8 cellular contexts compared by ENCODE assay signal in genomic region chr1:112359961-112360767, GRCh38. TPM values are rescaled to one million over a fixed set of nuclear protein-coding genes. Genes with fewer than 3 reads are reported as not detected.
DNase-seq lines count a peak whose midpoint lies in the region; ATAC-seq and TF ChIP-seq lines count a peak whose summit lies in the region.

No MANE protein-coding gene starts in this region.

- TF ChIP-seq RAD21 in SK-N-SH (IDR thresholded peaks at IDR 0.05; ENCODE audit: low read length) = no peak

- peaks cover 0 to 3% of the 10 kb centered on the region in 2 donors for H3K4me1 Mint-ChIP-seq in effector memory CD8-positive, alpha-beta T cell (ENCODE audit: low read depth in 2 of 2)

- TF ChIP-seq CTCF in SK-N-SH (IDR thresholded peaks at IDR 0.05) (no peak), fibroblast of pulmonary artery (IDR thresholded peaks at IDR 0.05; ENCODE audit: low read length, missing control alignments) (no peak)

- H4K20me1 ChIP-seq in SK-N-SH (ENCODE audit: insufficient read depth) = no peaks in the 10 kb centered on the region

- H3K4me3 Mint-ChIP-seq in effector memory CD8-positive, alpha-beta T cell = no peak overlapping the region

- CTCF ChIA-PET in SK-N-SH (lab: Yijun Ruan, JAX) = interaction anchor here (0.6 to 8.7 kb wide), 11 partner anchors 12 to 1619 kb away, joined by 3 to 110 read pairs (median 4); partner anchors contain the start of gene OLFML3

- ATAC-seq in effector memory CD8-positive, alpha-beta T cell (replicated peaks) = no peak

- H3K27me3 Mint-ChIP-seq in effector memory CD8-positive, alpha-beta T cell = peaks cover 51 to 78% of the 10 kb centered on the region in 2 donors

- H3K27me3 ChIP-seq in SK-N-SH (ENCODE audit: insufficient read depth) (peaks cover 11% of the 10 kb centered on the region; the same call in 1 of the 2 replicates), mucosa of stomach (ENCODE audit: control insufficient read depth, insufficient read depth, low read length) (no peaks in the 10 kb centered on the region)

- H3K79me2 ChIP-seq in SK-N-SH (ENCODE audit: insufficient read depth) = no peaks in the 10 kb centered on the region

- H3K36me3 Mint-ChIP-seq in effector memory CD8-positive, alpha-beta T cell (ENCODE audit: insufficient read depth) = peaks cover 3% of the 10 kb centered on the region

- H3K9ac ChIP-seq in SK-N-SH (no peak overlapping the region), mucosa of stomach (ENCODE audit: low read length) (peak overlapping the region; percentile 19)

- H3K9me3 ChIP-seq in SK-N-SH = no peaks in the 10 kb centered on the region
- H3K9me3 ChIP-seq in mucosa of stomach (ENCODE audit: control insufficient read depth, low read length) = no peaks in the 10 kb centered on the region

- H3F3A ChIP-seq in SK-N-SH (replicated peaks; ENCODE audit: insufficient read depth) = no peaks in the 10 kb centered on the region

- no peak overlapping the region for H3K4me2 ChIP-seq in SK-N-SH

- POLR2A ChIA-PET in SK-N-SH (lab: Yijun Ruan, JAX) = no interaction called here

- DNase-seq in SK-N-SH (no peak), fibroblast of pulmonary artery (ENCODE audit: low read depth) (peak; percentile 95), RPMI8226 (no peak), NCI-H2196 treated with DMSO at 0.1 percent for 48 hours (lab: John Stamatoyannopoulos, UW; ENCODE audit: unreplicated experiment) (no peak)
- DNase-seq in stimulated activated CD8-positive, alpha-beta memory T cell treated with anti-CD3 and anti-CD28 coated beads, Interleukin-4, amount 100 ng/mL, for 48 hours = no peak
- no peak for DNase-seq in effector memory CD8-positive, alpha-beta T cell

- peak overlapping the region; percentile 6; the same call in 1 of the 2 replicates for H2AFZ ChIP-seq in SK-N-SH (ENCODE audit: low read depth)

- H3K4me3 ChIP-seq in SK-N-SH (ENCODE audit: low read depth in 2 of 2, low read length in 1 of 2) = no peak overlapping the region
- H3K4me3 ChIP-seq in fibroblast of pulmonary artery (replicated peaks; ENCODE audit: low read depth, low read length) = peak overlapping the region; percentile 25
- H3K4me3 ChIP-seq in mucosa of stomach (ENCODE audit: low read length) = no peak overlapping the region
- peak overlapping the region; percentile 20 for H3K4me3 ChIP-seq in urinary bladder (ENCODE audit: low read depth, low read length)

- H3K36me3 ChIP-seq in SK-N-SH (replicated peaks in 1 of 2; ENCODE audit: control insufficient read depth in 1 of 2, insufficient read depth in 2 of 2, low read length in 1 of 2) (no peaks in the 10 kb centered on the region), mucosa of stomach (ENCODE audit: control insufficient read depth, insufficient read depth, low read length) (no peaks in the 10 kb centered on the region), urinary bladder (ENCODE audit: insufficient read depth) (no peaks in the 10 kb centered on the region)

- H3K27ac ChIP-seq in SK-N-SH (ENCODE audit: low read depth in 2 of 2, low read length in 1 of 2) = no peak overlapping the region
- H3K27ac ChIP-seq in urinary bladder (ENCODE audit: low read depth) = peak overlapping the region; percentile 43

- no peaks in the 10 kb centered on the region for H3K9me3 Mint-ChIP-seq in effector memory CD8-positive, alpha-beta T cell

- 58% methylated on average over 10 of the region's 11 CpGs for WGBS in SK-N-SH (ENCODE audit: low lambda C conversion rate)
- 38% methylated on average over 11 of the region's 11 CpGs for WGBS in urinary bladder

- H3K9me2 ChIP-seq in SK-N-SH = no peaks in the 10 kb centered on the region

- TF ChIP-seq EP300 in SK-N-SH (IDR thresholded peaks at IDR 0.05; ENCODE audit: borderline replicate concordance in 1 of 2, low read depth in 1 of 2, low read length in 1 of 2) = no peak

- no peaks in the 10 kb centered on the region for H3K4me1 ChIP-seq in SK-N-SH (ENCODE audit: control insufficient read depth in 1 of 2, insufficient read depth in 2 of 2, low read depth in 1 of 2, low read length in 1 of 2)
- H3K4me1 ChIP-seq in mucosa of stomach (ENCODE audit: control insufficient read depth, insufficient read depth, low read length) = peaks cover 14% of the 10 kb centered on the region
- H3K4me1 ChIP-seq in urinary bladder (ENCODE audit: insufficient read depth) = no peaks in the 10 kb centered on the region

- H3K27ac Mint-ChIP-seq in effector memory CD8-positive, alpha-beta T cell = no peak overlapping the region

TF ChIP-seq in SK-N-SH, 30 proteins besides CTCF, POLR2A, EP300 and RAD21:
- TF ChIP-seq, protein P1, sequence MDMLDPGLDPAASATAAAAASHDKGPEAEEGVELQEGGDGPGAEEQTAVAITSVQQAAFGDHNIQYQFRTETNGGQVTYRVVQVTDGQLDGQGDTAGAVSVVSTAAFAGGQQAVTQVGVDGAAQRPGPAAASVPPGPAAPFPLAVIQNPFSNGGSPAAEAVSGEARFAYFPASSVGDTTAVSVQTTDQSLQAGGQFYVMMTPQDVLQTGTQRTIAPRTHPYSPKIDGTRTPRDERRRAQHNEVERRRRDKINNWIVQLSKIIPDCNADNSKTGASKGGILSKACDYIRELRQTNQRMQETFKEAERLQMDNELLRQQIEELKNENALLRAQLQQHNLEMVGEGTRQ (IDR thresholded peaks at IDR 0.05; ENCODE audit: borderline replicate concordance, low read depth, low read length) = no peak
- TF ChIP-seq FOSL2 (IDR thresholded peaks at IDR 0.05; ENCODE audit: borderline replicate concordance, low read depth) = no peak
- no peak for TF ChIP-seq TAF1 (IDR thresholded peaks at IDR 0.05; ENCODE audit: borderline replicate concordance, low read depth, low read length)
- TF ChIP-seq JUND (IDR thresholded peaks at IDR 0.05) = no peak
- no peak for TF ChIP-seq GATA2 (CRISPR knock-in tag; IDR thresholded peaks at IDR 0.05)
- no peak for TF ChIP-seq YY1 (IDR thresholded peaks at IDR 0.05; ENCODE audit: low read depth)
- TF ChIP-seq, protein P2, sequence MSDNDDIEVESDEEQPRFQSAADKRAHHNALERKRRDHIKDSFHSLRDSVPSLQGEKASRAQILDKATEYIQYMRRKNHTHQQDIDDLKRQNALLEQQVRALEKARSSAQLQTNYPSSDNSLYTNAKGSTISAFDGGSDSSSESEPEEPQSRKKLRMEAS (IDR thresholded peaks at IDR 0.05; ENCODE audit: low read depth) = no peak
- TF ChIP-seq EZH2phosphoT487 (IDR thresholded peaks at IDR 0.05; ENCODE audit: borderline replicate concordance, low read depth) = no peak
- TF ChIP-seq, protein P3, sequence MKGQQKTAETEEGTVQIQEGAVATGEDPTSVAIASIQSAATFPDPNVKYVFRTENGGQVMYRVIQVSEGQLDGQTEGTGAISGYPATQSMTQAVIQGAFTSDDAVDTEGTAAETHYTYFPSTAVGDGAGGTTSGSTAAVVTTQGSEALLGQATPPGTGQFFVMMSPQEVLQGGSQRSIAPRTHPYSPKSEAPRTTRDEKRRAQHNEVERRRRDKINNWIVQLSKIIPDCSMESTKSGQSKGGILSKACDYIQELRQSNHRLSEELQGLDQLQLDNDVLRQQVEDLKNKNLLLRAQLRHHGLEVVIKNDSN (IDR thresholded peaks at IDR 0.05; ENCODE audit: borderline replicate concordance, low read depth) = no peak
- no peak for TF ChIP-seq RCOR1 (IDR thresholded peaks at IDR 0.05; ENCODE audit: low read length)
- no peak for TF ChIP-seq FOXM1 (IDR thresholded peaks at IDR 0.05; ENCODE audit: low read depth)
- TF ChIP-seq ELF1 (IDR thresholded peaks at IDR 0.05) = no peak

RNA-seq across cellular contexts. Expression of gene CTTNBP2NL, which starts 35.9 kb away (rescaled TPM):
- 4.9 and 7.5 TPM in 2 replicates for polyA plus RNA-seq in SK-N-SH (2012; rRNA removed)
- 6.9 and 7.7 TPM in 2 replicates for polyA plus RNA-seq in SK-N-SH (2012; cell fraction: cytosol; rRNA removed)
- 4.3 and 7.9 TPM in 2 replicates for polyA plus RNA-seq in SK-N-SH (2012; cell fraction: nucleus; rRNA removed)
- 19.9 TPM for total RNA-seq in urinary bladder
- 13.2 TPM for polyA plus RNA-seq in urinary bladder

Comparison
In these comparisons a context has a peak if more than half of its experiments do, and no peak if none do; other contexts are left out.
1. H3K4me3 ChIP-seq: peak in fibroblast of pulmonary artery (single experiment) and urinary bladder (single experiment); none in SK-N-SH (0 of 2) and mucosa of stomach (single experiment).